Comparison of ENCODE assay signal across 8 cellular contexts in genomic region chr18:57748770-57749603, GRCh38. TPM values are rescaled to one million over a fixed set of nuclear protein-coding genes. Genes with fewer than 3 reads are reported as not detected.
DNase-seq lines count a peak whose midpoint lies in the region; ATAC-seq and TF ChIP-seq lines count a peak whose summit lies in the region.

No MANE protein-coding gene starts in this region.

- H3K36me3 ChIP-seq in CD8-positive, alpha-beta memory T cell (ENCODE audit: insufficient read depth, low read length): no peaks in the 10 kb centered on the region

- no peak overlapping the region for H3K27ac Mint-ChIP-seq in CD8-positive, alpha-beta memory T cell

- peaks cover 0 to 7% (median 0%) of the 10 kb centered on the region in 3 donors for H3K4me1 Mint-ChIP-seq in CD8-positive, alpha-beta memory T cell

- peaks cover 0 to 11% (median 0%) of the 10 kb centered on the region in 5 donors for H3K9me3 Mint-ChIP-seq in CD8-positive, alpha-beta memory T cell

- no peaks in the 10 kb centered on the region for H3K36me3 Mint-ChIP-seq in CD8-positive, alpha-beta memory T cell

- no peak overlapping the region for H3K4me3 ChIP-seq in epithelial cell of esophagus (ENCODE audit: low read length)
- H3K4me3 ChIP-seq in CD8-positive, alpha-beta memory T cell (ENCODE audit: low read length): no peak overlapping the region

- POLR2A ChIA-PET in CD8-positive, alpha-beta memory T cell (lab: Charles Lee): no interaction called here

- CTCF ChIA-PET in CD8-positive, alpha-beta memory T cell (lab: Charles Lee): interaction anchor here (0.9 kb wide), 1 partner anchor 19 kb away, joined by 4 read pairs; no protein-coding TSS in a partner anchor

- no peaks in the 10 kb centered on the region for H3K27me3 Mint-ChIP-seq in CD8-positive, alpha-beta memory T cell

- ATAC-seq in GM19023 (IDR thresholded peaks at IDR 0.05; ENCODE audit: unreplicated experiment) (peak; percentile 94), HG02938 (IDR thresholded peaks at IDR 0.05; ENCODE audit: unreplicated experiment) (peak; percentile 96), left ventricle myocardium superior (no peak)

- no peak overlapping the region for H3K4me3 Mint-ChIP-seq in CD8-positive, alpha-beta memory T cell

- H3K4me1 ChIP-seq in CD8-positive, alpha-beta memory T cell (ENCODE audit: insufficient read depth, low read length): no peaks in the 10 kb centered on the region

- no peaks in the 10 kb centered on the region for H3K9me3 ChIP-seq in CD8-positive, alpha-beta memory T cell (ENCODE audit: low read length)

- intact Hi-C loops in left ventricle myocardium superior (cut with micrococcal nuclease): no loop called here

- H3K27ac ChIP-seq in CD8-positive, alpha-beta memory T cell (ENCODE audit: low read depth, low read length): no peak overlapping the region

- no peaks in the 10 kb centered on the region for H3K27me3 ChIP-seq in CD8-positive, alpha-beta memory T cell (ENCODE audit: insufficient read depth, low read length, poor library complexity, severe bottlenecking)

- DNase-seq in NCI-H2196 treated with DMSO at 0.1 percent for 48 hours (lab: John Stamatoyannopoulos, UW; ENCODE audit: unreplicated experiment) (peak; percentile 39), epithelial cell of esophagus (ENCODE audit: low read depth) (peak; percentile 82), left ventricle myocardium superior (no peak)
- no peak for DNase-seq in activated CD4-positive, CD25-positive, alpha-beta regulatory T cell (lab: John Stamatoyannopoulos, UW)
- no peak for DNase-seq in stimulated activated CD8-positive, alpha-beta memory T cell treated with anti-CD3 and anti-CD28 coated beads, Interleukin-4, amount 100 ng/mL, for 48 hours
- no peak for DNase-seq in CD8-positive, alpha-beta memory T cell

- TF ChIP-seq CTCF in epithelial cell of esophagus (IDR thresholded peaks at IDR 0.05; ENCODE audit: insufficient read depth, low read depth, low read length, missing control alignments): no peak

RNA-seq across cellular contexts. Expression of gene ATP8B1, which starts 54.1 kb away (rescaled TPM):
- total RNA-seq in left ventricle myocardium superior: 4.0 TPM
- not detected for total RNA-seq in CD8-positive, alpha-beta memory T cell
- polyA plus RNA-seq in CD8-positive, alpha-beta memory T cell: not detected

Comparison
In these comparisons a context has a peak if more than half of its experiments do, and no peak if none do; other contexts are left out.
1. DNase-seq: peak in NCI-H2196 treated with DMSO at 0.1 percent for 48 hours (single experiment) and epithelial cell of esophagus (single experiment); none in activated CD4-positive, CD25-positive, alpha-beta regulatory T cell (0 of 4), left ventricle myocardium superior (single experiment), stimulated activated CD8-positive, alpha-beta memory T cell treated with anti-CD3 and anti-CD28 coated beads, Interleukin-4, amount 100 ng/mL, for 48 hours (single experiment) and CD8-positive, alpha-beta memory T cell (0 of 5).